In the genomic region with DNA sequence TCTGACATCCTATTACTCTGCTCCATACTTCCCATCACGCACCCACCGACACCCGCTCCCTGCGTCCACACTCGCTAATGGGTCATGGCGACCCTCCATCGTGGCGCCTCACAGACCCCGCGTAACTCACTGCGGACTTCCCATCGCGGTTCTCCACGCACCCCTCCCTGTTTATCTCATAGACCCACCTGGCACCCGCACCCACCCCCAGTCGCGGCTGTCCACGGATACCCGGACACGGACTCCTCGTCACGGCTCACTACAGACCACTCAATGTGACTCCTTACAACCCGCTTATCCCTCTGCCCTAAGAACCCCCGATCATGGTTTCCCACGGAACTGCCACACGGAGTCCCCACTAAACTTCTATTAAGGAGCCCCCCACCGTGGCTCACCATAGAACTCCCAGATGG, we compare ENCODE assay signal across 8 cellular contexts. TPM values are rescaled to one million over a fixed set of nuclear protein-coding genes. Genes with fewer than 3 reads are reported as not detected.
DNase-seq lines count a peak whose midpoint lies in the region; ATAC-seq and TF ChIP-seq lines count a peak whose summit lies in the region.

No MANE protein-coding gene starts in this region.

- H3K36me3 Mint-ChIP-seq in immature natural killer cell = peaks cover 8 to 25% (median 11%) of the 10 kb centered on the region in 3 donors

- peak overlapping the region; percentile 83 to 88 for H3K27ac ChIP-seq in ascending aorta
- peak overlapping the region; percentile 84 to 92 (median 90) for H3K27ac ChIP-seq in stomach

- peaks cover 0 to 3% of the 10 kb centered on the region in 2 donors for H3K4me1 ChIP-seq in ascending aorta
- H3K4me1 ChIP-seq in stomach = peaks cover 3 to 29% (median 20%) of the 10 kb centered on the region in 4 donors

- peak overlapping the region; percentile 93 to 100 (median 96) for H3K27ac Mint-ChIP-seq in immature natural killer cell

- no peak for TF ChIP-seq EP300 in stomach (IDR thresholded peaks at IDR 0.05)

- intact Hi-C loops in ascending aorta (cut with DNase I) = loop anchor here (5.0 to 10.0 kb wide), 3 partner anchors 368 to 680 kb away; partner anchors contain the start of genes ELAC1 and ME2
- intact Hi-C loops in stomach (cut with DNase I; ENCODE audit: low total_unique reads) = no loop called here

- peak overlapping the region; percentile 93 to 100 (median 98) for H3K4me3 Mint-ChIP-seq in immature natural killer cell

- H3K27me3 ChIP-seq in ascending aorta (no peaks in the 10 kb centered on the region), stomach (no peaks in the 10 kb centered on the region)

- peaks cover 9 to 20% (median 10%) of the 10 kb centered on the region in 3 donors for H3K27me3 Mint-ChIP-seq in immature natural killer cell (ENCODE audit: low read depth in 3 of 3)

- no peaks in the 10 kb centered on the region for H3K9me3 Mint-ChIP-seq in immature natural killer cell

- H3K4me3 ChIP-seq in ascending aorta (peak overlapping the region; percentile 68 to 80), stomach (peak overlapping the region; percentile 70 to 89 (median 75))

- TF ChIP-seq POLR2A in stomach (IDR thresholded peaks at IDR 0.05) = no peak

- DNase-seq in activated naive CD4-positive, alpha-beta T cell treated with Interleukin-2 at 50 U/mL for 16 hours = peak; percentile 17
- DNase-seq in activated naive CD4-positive, alpha-beta T cell treated with anti-CD3 and anti-CD28 coated beads, Interleukin-2, amount 50 U/mL, for 16 hours = no peak
- DNase-seq in ascending aorta (ENCODE audit: low spot score in 2 of 2) (peak in 1 of 2 donors; percentile 71), immature natural killer cell (no peak), stomach (no peak), SIG-M5 (lab: John Stamatoyannopoulos, UW) (no peak), HuH-7.5 (ENCODE audit: low spot score) (no peak)

- no peak for ATAC-seq in GM21381 (IDR thresholded peaks at IDR 0.05; ENCODE audit: unreplicated experiment)

- TF ChIP-seq CTCF in ascending aorta (IDR thresholded peaks at IDR 0.05) = no peak
- no peak for TF ChIP-seq CTCF in stomach (IDR thresholded peaks at IDR 0.05)

- H3K36me3 ChIP-seq in ascending aorta = peaks cover 25 to 32% of the 10 kb centered on the region in 2 donors
- peaks cover 27 to 41% (median 40%) of the 10 kb centered on the region in 4 donors for H3K36me3 ChIP-seq in stomach

- WGBS in stomach, 5 donors = 0 to 1% (median 1%) methylated on average over 27 of the region's 27 CpGs

- H3K9me3 ChIP-seq in ascending aorta (no peaks in the 10 kb centered on the region), stomach (no peaks in the 10 kb centered on the region)

- H3K4me1 Mint-ChIP-seq in immature natural killer cell = peaks cover 35 to 37% of the 10 kb centered on the region in 2 donors

RNA-seq across cellular contexts. Expression of gene CXXC1, which starts 0.5 kb away (rescaled TPM):
- total RNA-seq in ascending aorta (171 TPM), stomach (100 to 1,000 TPM in 3 of 5 donors, 10 to 100 TPM in 2; 31.9 to 195 (median 112) TPM)
- polyA plus RNA-seq in immature natural killer cell (10 to 100 TPM; 37.5 to 71.3 (median 52.0) TPM), stomach (10 to 100 TPM; 56.1 to 78.5 (median 64.4) TPM)

RNA-seq across cellular contexts. Expression of gene MBD1, which starts 5.7 kb away (rescaled TPM):
- 53.4 TPM for total RNA-seq in ascending aorta
- 10 to 100 TPM; 18.7 to 41.4 (median 21.6) TPM for polyA plus RNA-seq in immature natural killer cell
- total RNA-seq in stomach = 100 to 1,000 TPM in 1 of 5 donors, 10 to 100 TPM in 4; 54.6 to 162 (median 74.7) TPM
- 10 to 100 TPM; 27.0 to 32.2 (median 30.0) TPM for polyA plus RNA-seq in stomach

RNA-seq across cellular contexts. Expression of gene CFAP53, which starts 20.7 kb away (rescaled TPM):
- not detected for total RNA-seq in ascending aorta
- under 1 TPM in 2 of 3 donors, not detected in 1; 0.17 to 0.34 TPM for polyA plus RNA-seq in immature natural killer cell
- 1 to 10 TPM in 1 of 5 donors, not detected in 4; 4.1 TPM for total RNA-seq in stomach
- polyA plus RNA-seq in stomach = under 1 TPM; 0.25 to 0.85 (median 0.61) TPM
